Comparison of ENCODE assay signal across 12 cellular contexts in genomic region chr13:31167490-31167889, GRCh38. TPM values are rescaled to one million over a fixed set of nuclear protein-coding genes. Genes with fewer than 3 reads are reported as not detected.
DNase-seq lines count a peak whose midpoint lies in the region; ATAC-seq, FAIRE-seq and TF ChIP-seq lines count a peak whose summit lies in the region.
"Had no signal": no experiment of that assay in that cellular context is flagged by ENCODE, and none has a peak within 500 bp of the region (broad histone marks: within the 10 kb centered on the region; RNA-seq: fewer than 3 reads in every experiment).

No MANE protein-coding gene starts in this region.

- no peaks in the 10 kb centered on the region for H3K27me3 Mint-ChIP-seq in MCF 10A (ENCODE audit: insufficient read depth, unreplicated experiment)

- TF ChIP-seq POLR2A in A549 (IDR thresholded peaks at IDR 0.05; ENCODE audit: low read length): no peak

- H3K4me1 ChIP-seq in A549: peaks cover 39% of the 10 kb centered on the region
- H3K4me1 ChIP-seq: colonic mucosa had no signal

- ATAC-seq in A549: peak in 1 of 2 experiments; percentile 19; a peak in 1 of 6 replicates
- peak; percentile 45 for ATAC-seq in GM18873 (IDR thresholded peaks at IDR 0.05; ENCODE audit: low FRiP score, unreplicated experiment)
- ATAC-seq in HG02678 (IDR thresholded peaks at IDR 0.05; ENCODE audit: unreplicated experiment): peak; percentile 37
- peak; percentile 38 for ATAC-seq in HG03520 (IDR thresholded peaks at IDR 0.05; ENCODE audit: unreplicated experiment)
- ATAC-seq in GM21390 (IDR thresholded peaks at IDR 0.05; ENCODE audit: unreplicated experiment): no peak

- BruUV-seq in MCF 10A (replicated peaks; lab: Mats Ljungman, UMichigan): no TSS peak

- no peak for FAIRE-seq in A549 (lab: Jason Lieb, UNC)

- H3K27ac ChIP-seq in A549: peak overlapping the region; percentile 48 to 54
- H3K27ac ChIP-seq in coronary artery: no peak overlapping the region
- H3K27ac ChIP-seq: colonic mucosa had no signal

- CTCF ChIA-PET in A549 (lab: Yijun Ruan, JAX): no interaction called here
- CTCF ChIA-PET in MCF 10A (lab: Yijun Ruan, JAX): interaction anchor here (1.4 kb wide), 1 partner anchor 123 kb away, joined by 5 read pairs; no protein-coding TSS in a partner anchor

- peak overlapping the region; percentile 67 for H3K4me2 ChIP-seq in A549

- no peak overlapping the region for H3K27ac Mint-ChIP-seq in MCF 10A (ENCODE audit: low read depth, unreplicated experiment)

- intact Hi-C loops in MCF 10A (cut with micrococcal nuclease): no loop called here

- POLR2A ChIA-PET in A549 (lab: Yijun Ruan, JAX): no interaction called here
- POLR2A ChIA-PET in MCF 10A (lab: Yijun Ruan, JAX): interaction anchor here (1.3 kb wide), 1 partner anchor 33 kb away, joined by 4 read pairs; no protein-coding TSS in a partner anchor

- peaks cover 13% of the 10 kb centered on the region for H3K4me1 Mint-ChIP-seq in MCF 10A (ENCODE audit: insufficient read depth, unreplicated experiment)

- peak in 1 of 2 experiments; percentile 19 for DNase-seq in A549 (ENCODE audit: low read depth in 1 of 2, low spot score in 1 of 2)
- no peak for DNase-seq in DMS153 treated with DMSO at 0.1 percent for 48 hours (lab: John Stamatoyannopoulos, UW; ENCODE audit: unreplicated experiment)
- no peak for DNase-seq in MCF 10A (ENCODE audit: unreplicated experiment)
- no peak for DNase-seq in coronary artery (ENCODE audit: low spot score)
- DNase-seq: activated CD8-positive, alpha-beta memory T cell treated with anti-CD3 and anti-CD28 coated beads, Interleukin-2, amount 50 U/mL, for 48 hours; colonic mucosa; NCI-H510A; stimulated activated CD8-positive, alpha-beta memory T cell treated with anti-CD3 and anti-CD28 coated beads, Interleukin-4, amount 100 ng/mL, for 48 hours had no signal

- no peaks in the 10 kb centered on the region for H3K9me3 Mint-ChIP-seq in MCF 10A (ENCODE audit: unreplicated experiment)

- no peak for TF ChIP-seq EP300 in A549 (IDR thresholded peaks at IDR 0.05)

- H3K36me3 Mint-ChIP-seq in MCF 10A (ENCODE audit: insufficient read depth, unreplicated experiment): peaks cover 3% of the 10 kb centered on the region

- H3K4me3 ChIP-seq in A549 (no peak overlapping the region), coronary artery (no peak overlapping the region)
- H3K4me3 ChIP-seq: colonic mucosa had no signal

- TF ChIP-seq CTCF in A549 (IDR thresholded peaks at IDR 0.05): no peak
- no peak for TF ChIP-seq CTCF in MCF 10A (IDR thresholded peaks at IDR 0.05; ENCODE audit: unreplicated experiment)
- no peak for TF ChIP-seq CTCF in coronary artery (IDR thresholded peaks at IDR 0.05)

- TF ChIP-seq RAD21 in A549 (conservative IDR thresholded peaks at IDR 0.05 in 1 of 2, IDR thresholded peaks at IDR 0.05 in 1 of 2): no peak

- H3K9me3 ChIP-seq in A549: no peaks in the 10 kb centered on the region
- H3K9me3 ChIP-seq: colonic mucosa had no signal

- H3K4me3 Mint-ChIP-seq in MCF 10A (ENCODE audit: unreplicated experiment): no peak overlapping the region

TF ChIP-seq in A549, 52 proteins besides CTCF, POLR2A, EP300 and RAD21:
- TF ChIP-seq KDM5A (IDR thresholded peaks at IDR 0.05) (no peak), TFCP2L1 (CRISPR knock-in tag; IDR thresholded peaks at IDR 0.05) (no peak), ZNF302 (CRISPR knock-in tag; IDR thresholded peaks at IDR 0.05) (no peak), FOSL2 (IDR thresholded peaks at IDR 0.05) (0 out of 2 replicates have a peak, but pooled peaks have one; percentile 30), FOSL2 (CRISPR knock-in tag; IDR thresholded peaks at IDR 0.05) (peak; percentile 51)

RNA-seq across cellular contexts. Expression of gene HSPH1, which starts 5.8 kb away (rescaled TPM):
- polyA plus RNA-seq in A549 (2011; rRNA removed) (98.9 and 141 TPM in 2 replicates), A549 (2017; fragmentation: RNase III; extraction: RNeasy Plus Mini Kit Qiagen cat#74134 plus additional on column Dnase treatment) (92.3 to 110 TPM (median 107 TPM) in 3 replicates)
- 30.7 and 32.6 TPM in 2 replicates for polyA plus RNA-seq in A549 (2012; cell fraction: cytosol; rRNA removed)
- 34.7 and 34.9 TPM in 2 replicates for polyA plus RNA-seq in A549 (2012; cell fraction: nucleus; rRNA removed)
- 18.6 and 19.2 TPM in 2 replicates for polyA minus RNA-seq in A549 (2011; rRNA and poly(A)+ RNA removed)
- 67.8 and 71.8 TPM in 2 replicates for total RNA-seq in MCF 10A (2022)

RNA-seq across cellular contexts. Expression of gene B3GLCT, which starts 32.3 kb away (rescaled TPM):
- polyA plus RNA-seq in A549 (2011; rRNA removed) (4.5 and 5.5 TPM in 2 replicates), A549 (2017; fragmentation: RNase III; extraction: RNeasy Plus Mini Kit Qiagen cat#74134 plus additional on column Dnase treatment) (5.8 to 6.6 TPM (median 6.4 TPM) in 3 replicates)
- polyA plus RNA-seq in A549 (2012; cell fraction: cytosol; rRNA removed): 1.5 and 2.0 TPM in 2 replicates
- 1.0 and 1.8 TPM in 2 replicates for polyA plus RNA-seq in A549 (2012; cell fraction: nucleus; rRNA removed)
- 4.5 and 4.7 TPM in 2 replicates for polyA minus RNA-seq in A549 (2011; rRNA and poly(A)+ RNA removed)
- total RNA-seq in MCF 10A (2022): 1.7 and 1.9 TPM in 2 replicates

Comparison
In these comparisons a context has a peak if more than half of its experiments do, and no peak if none do; other contexts are left out.
1. H3K27ac ChIP-seq: peak in A549 (2 of 2); none in coronary artery (0 of 2).